In genomic region chr1:174142836-174143235, GRCh38 we compare ENCODE assay signal across 11 cellular contexts.
"Had no signal": no experiment of that assay in that cellular context is flagged by ENCODE, and none has a peak within 500 bp of the region (broad histone marks: within the 10 kb centered on the region; RNA-seq: fewer than 3 reads in every experiment).

No MANE protein-coding gene starts in this region.

- ATAC-seq: GM23338, HCT116 had no signal

- H3K4me3 ChIP-seq: GM23248, GM23338, HAP-1 had no signal

- H3K9me3 ChIP-seq: HAP-1 had no signal

- H3K36me3 ChIP-seq: HAP-1 had no signal

- H2AFZ ChIP-seq: GM23248, GM23338 had no signal

- H3K4me1 ChIP-seq: HAP-1 had no signal

- FAIRE-seq: H1, H54 had no signal

- H3K4me2 ChIP-seq: GM23338 had no signal

- DNase-seq: GM23248, GOT3, H7, H9, HCEC 1CT, HFFc6 had no signal

- H3K9ac ChIP-seq: GM23248 had no signal

- H3K27ac ChIP-seq: GM23248 had no signal
